ENCODE assay signal across 30 cellular contexts in the genomic region with DNA sequence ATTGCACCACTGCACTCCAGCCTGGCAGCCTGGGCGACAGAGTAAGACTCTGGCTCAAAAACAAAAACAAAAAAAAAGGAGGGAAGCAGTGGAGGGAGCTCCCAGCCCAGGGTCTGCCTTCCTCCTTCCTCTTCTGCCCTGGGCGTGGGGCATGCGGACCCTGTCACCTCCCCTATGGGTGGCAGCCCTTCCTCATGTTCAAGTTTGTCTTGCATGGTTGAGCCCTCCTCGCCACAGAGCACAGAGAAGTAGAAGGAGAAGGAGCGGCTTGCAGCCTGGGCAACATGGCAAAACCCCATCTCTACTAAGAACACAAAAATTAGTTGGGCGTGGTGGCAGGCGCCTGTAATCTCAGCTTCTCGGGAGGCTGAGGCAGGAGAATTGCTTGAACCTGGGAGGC. TPM values are rescaled to one million over a fixed set of nuclear protein-coding genes. Genes with fewer than 3 reads are reported as not detected.
"Had no signal": no experiment of that assay in that cellular context is flagged by ENCODE, and none has a peak within 500 bp of the region (broad histone marks: within the 10 kb centered on the region; RNA-seq: fewer than 3 reads in every experiment).

No MANE protein-coding gene starts in this region.

- H3K9me3 ChIP-seq: SK-N-SH had no signal

- H3K4me3 Mint-ChIP-seq: activated CD8-positive, alpha-beta T cell treated with anti-CD3 and anti-CD28 coated beads, Interleukin-2, amount 10 ng/mL, durations not matched to agents 7 days and 5 days; activated naive CD8-positive, alpha-beta T cell treated with anti-CD3 and anti-CD28 coated beads, Interleukin-2, amount 50 U/mL, for 24 hours; activated T-helper 1 cell treated with anti-CD3 and anti-CD28 coated beads, Interleukin-12 subunit alpha, Interleukin-12 subunit beta, Interleukin-2, Interleukin-4 antibody, amounts not matched to agents 30 ng/mL and 10 ng/mL and 1 ng/mL, durations not matched to agents 14 hours and 24 hours and 36 hours; T-helper 1 cell treated with Interleukin-12 subunit alpha and Interleukin-12 subunit beta and Interleukin-4 antibody, amounts not matched to agents 30 μg/mL and 1 μg/mL, for 36 hours had no signal

- H3K4me3 ChIP-seq: cardiac muscle cell, SJCRH30 had no signal

- H3K9me2 ChIP-seq: SK-N-SH had no signal

- H3K27ac ChIP-seq: brain microvascular endothelial cell, SJCRH30 had no signal

- H3K27me3 ChIP-seq: brain microvascular endothelial cell, cardiac muscle cell had no signal

- H3K9ac ChIP-seq: SK-N-SH had no signal

- DNase-seq: activated CD4-positive, alpha-beta T cell treated with anti-CD3 and anti-CD28 coated beads for 48 hours; activated CD4-positive, alpha-beta T cell treated with anti-CD3 and anti-CD28 coated beads, Interleukin-2, amount 50 U/mL, for 4 hours; activated CD4-positive, CD25-positive, alpha-beta regulatory T cell treated with anti-CD3 and anti-CD28 coated beads, Interleukin-2, amount 50 U/mL, for 72 hours; activated CD8-positive, alpha-beta memory T cell treated with anti-CD3 and anti-CD28 coated beads, Interleukin-2, amount 50 U/mL, for 48 hours; activated CD8-positive, alpha-beta T cell treated with anti-CD3 and anti-CD28 coated beads, Interleukin-2, amount 10 ng/mL, durations not matched to agents 7 days and 5 days; activated effector memory CD4-positive, alpha-beta T cell treated with Interleukin-2 at 50 U/mL for 16 hours; activated naive CD4-positive, alpha-beta T cell treated with Interleukin-2 at 50 U/mL for 16 hours; activated naive CD8-positive, alpha-beta T cell treated with anti-CD3 and anti-CD28 coated beads, Interleukin-2, amount 50 U/mL, for 24 hours; activated T-cell treated with anti-CD3 and anti-CD28 coated beads, Interleukin-2, amount 50 U/mL, for 1 hour; amygdala; brain microvascular endothelial cell; Karpas-422; MM.1S; NCI-H1105; NCI-H1436; NCI-H1694 treated with DMSO at 0.1 percent for 48 hours; NCI-H2081; NCI-H69; NK-92 treated with Interleukin-12 subunit alpha and Interleukin-12 subunit beta, amount 100 ng/mL, for 24 hours; OCI-M1; RPMI8226; SJCRH30; SW 1271 had no signal

- H3K36me3 ChIP-seq: brain microvascular endothelial cell, cardiac muscle cell, SJCRH30 had no signal

- ATAC-seq: activated CD8-positive, alpha-beta T cell treated with anti-CD3 and anti-CD28 coated beads, Interleukin-2, amount 10 ng/mL, durations not matched to agents 7 days and 5 days; activated naive CD4-positive, alpha-beta T cell treated with anti-CD3 and anti-CD28 coated beads, Interleukin-2, amount 50 U/mL, for 72 hours; activated naive CD8-positive, alpha-beta T cell treated with anti-CD3 and anti-CD28 coated beads, Interleukin-2, amount 50 U/mL, for 24 hours; Right ventricle myocardium inferior had no signal

- H3K27ac Mint-ChIP-seq: activated CD8-positive, alpha-beta T cell treated with anti-CD3 and anti-CD28 coated beads, Interleukin-2, amount 10 ng/mL, durations not matched to agents 7 days and 5 days; activated naive CD4-positive, alpha-beta T cell treated with anti-CD3 and anti-CD28 coated beads, Interleukin-2, amount 50 U/mL, for 72 hours; activated naive CD8-positive, alpha-beta T cell treated with anti-CD3 and anti-CD28 coated beads, Interleukin-2, amount 50 U/mL, for 24 hours; activated T-helper 1 cell treated with anti-CD3 and anti-CD28 coated beads, Interleukin-12 subunit alpha, Interleukin-12 subunit beta, Interleukin-2, Interleukin-4 antibody, amounts not matched to agents 30 ng/mL and 10 ng/mL and 1 ng/mL, durations not matched to agents 14 hours and 24 hours and 36 hours; T-helper 1 cell treated with Interleukin-12 subunit alpha and Interleukin-12 subunit beta and Interleukin-4 antibody, amounts not matched to agents 30 μg/mL and 1 μg/mL, for 36 hours had no signal

- H3K4me2 ChIP-seq: SK-N-SH had no signal

- FAIRE-seq: astrocyte had no signal

RNA-seq across cellular contexts. Expression of gene CEP295NL, which starts 43.6 kb away (rescaled TPM):
- total RNA-seq: activated T-helper 1 cell treated with anti-CD3 and anti-CD28 coated beads, Interleukin-12 subunit alpha, Interleukin-12 subunit beta, Interleukin-2, Interleukin-4 antibody, amounts not matched to agents 30 ng/mL and 10 ng/mL and 1 ng/mL, durations not matched to agents 14 hours and 24 hours and 36 hours had no signal
- polyA plus RNA-seq: cardiac muscle cell had no signal
